In genomic region chr5:75062925-75063531, GRCh38 we compare ENCODE assay signal across 23 cellular contexts. TPM values are rescaled to one million over a fixed set of nuclear protein-coding genes. Genes with fewer than 3 reads are reported as not detected.
DNase-seq lines count a peak whose midpoint lies in the region; ATAC-seq, FAIRE-seq and TF ChIP-seq lines count a peak whose summit lies in the region.
"Had no signal": no experiment of that assay in that cellular context is flagged by ENCODE, and none has a peak within 500 bp of the region (broad histone marks: within the 10 kb centered on the region; RNA-seq: fewer than 3 reads in every experiment).

No MANE protein-coding gene starts in this region.

- no peak for FAIRE-seq in GM12891 (lab: Jason Lieb, UNC)
- FAIRE-seq: G401.6 had no signal

- POLR2A ChIA-PET in activated CD4-positive, alpha-beta T cell treated with anti-CD3 and anti-CD28 coated beads for 36 hours (lab: Charles Lee): no interaction called here

- intact Hi-C loops in activated CD4-positive, alpha-beta T cell treated with anti-CD3 and anti-CD28 coated beads for 36 hours (cut with DNase I, micrococcal nuclease): no loop called here

- H3K9me3 Mint-ChIP-seq in activated CD4-positive, alpha-beta T cell treated with anti-CD3 and anti-CD28 coated beads for 36 hours (ENCODE audit: low read depth): peaks cover 2% of the 10 kb centered on the region
- peaks cover 7% of the 10 kb centered on the region for H3K9me3 Mint-ChIP-seq in activated naive CD8-positive, alpha-beta T cell treated with anti-CD3 and anti-CD28 coated beads for 36 hours
- H3K9me3 Mint-ChIP-seq: activated T-cell treated with anti-CD3 and anti-CD28 coated beads, Interleukin-2, amount 50 U/mL, for 4 hours had no signal

- no peaks in the 10 kb centered on the region for H3K27me3 Mint-ChIP-seq in activated CD4-positive, alpha-beta T cell treated with anti-CD3 and anti-CD28 coated beads for 36 hours
- no peaks in the 10 kb centered on the region for H3K27me3 Mint-ChIP-seq in activated naive CD8-positive, alpha-beta T cell treated with anti-CD3 and anti-CD28 coated beads for 36 hours
- H3K27me3 Mint-ChIP-seq: progenitor cell of endocrine pancreas had no signal

- DNase-seq in activated CD4-positive, alpha-beta T cell treated with anti-CD3 and anti-CD28 coated beads for 36 hours: no peak
- no peak for DNase-seq in activated CD4-positive, alpha-beta T cell treated with anti-CD3 and anti-CD28 coated beads for 4 hours
- DNase-seq in GM12891 (ENCODE audit: insufficient read length, low spot score): no peak
- no peak for DNase-seq in activated naive CD8-positive, alpha-beta T cell treated with anti-CD3 and anti-CD28 coated beads for 36 hours
- no peak for DNase-seq in germinal center (ENCODE audit: low spot score)
- DNase-seq: activated CD4-positive, CD25-positive, alpha-beta regulatory T cell; activated T-cell treated with anti-CD3 and anti-CD28 coated beads, Interleukin-2, amount 50 U/mL, for 4 hours; body of pancreas; DMS153; heart left ventricle; mammary epithelial cell; NCI-H1436; NK-92 treated with Interleukin-12 subunit alpha and Interleukin-12 subunit beta, amount 100 ng/mL, for 24 hours; PC-9; Right ventricle myocardium superior; stimulated activated CD4-positive, alpha-beta T cell treated with anti-CD3 and anti-CD28 coated beads, Interleukin-15, amount 100 ng/mL, for 24 hours; T1000; upper lobe of left lung had no signal

- CTCF ChIA-PET in activated CD4-positive, alpha-beta T cell treated with anti-CD3 and anti-CD28 coated beads for 36 hours (lab: Charles Lee): no interaction called here

- no peak overlapping the region for H3K4me3 Mint-ChIP-seq in activated CD4-positive, alpha-beta T cell treated with anti-CD3 and anti-CD28 coated beads for 36 hours
- H3K4me3 Mint-ChIP-seq in activated naive CD8-positive, alpha-beta T cell treated with anti-CD3 and anti-CD28 coated beads for 36 hours: no peak overlapping the region
- H3K4me3 Mint-ChIP-seq: activated T-cell treated with anti-CD3 and anti-CD28 coated beads, Interleukin-2, amount 50 U/mL, for 4 hours had no signal

- peaks cover 62% of the 10 kb centered on the region for H3K4me1 Mint-ChIP-seq in activated CD4-positive, alpha-beta T cell treated with anti-CD3 and anti-CD28 coated beads for 36 hours
- peaks cover 55% of the 10 kb centered on the region for H3K4me1 Mint-ChIP-seq in activated naive CD8-positive, alpha-beta T cell treated with anti-CD3 and anti-CD28 coated beads for 36 hours

- H3K36me3 Mint-ChIP-seq in activated CD4-positive, alpha-beta T cell treated with anti-CD3 and anti-CD28 coated beads for 36 hours (ENCODE audit: low read depth): peaks cover 1% of the 10 kb centered on the region
- peaks cover 17% of the 10 kb centered on the region for H3K36me3 Mint-ChIP-seq in activated naive CD8-positive, alpha-beta T cell treated with anti-CD3 and anti-CD28 coated beads for 36 hours

- no peak for ATAC-seq in activated CD4-positive, alpha-beta T cell treated with anti-CD3 and anti-CD28 coated beads for 36 hours
- ATAC-seq in HG02623 (IDR thresholded peaks at IDR 0.05; ENCODE audit: unreplicated experiment) (peak; percentile 63), GM21515 (IDR thresholded peaks at IDR 0.05; ENCODE audit: unreplicated experiment) (no peak), HG03469 (IDR thresholded peaks at IDR 0.05; ENCODE audit: unreplicated experiment) (no peak)
- ATAC-seq: body of pancreas, heart left ventricle had no signal

- peak overlapping the region; percentile 49 for H3K27ac Mint-ChIP-seq in activated CD4-positive, alpha-beta T cell treated with anti-CD3 and anti-CD28 coated beads for 36 hours
- peak overlapping the region; percentile 78 for H3K27ac Mint-ChIP-seq in activated naive CD8-positive, alpha-beta T cell treated with anti-CD3 and anti-CD28 coated beads for 36 hours
- H3K27ac Mint-ChIP-seq: progenitor cell of endocrine pancreas had no signal

- no peak for TF ChIP-seq POLR2A in GM12891 (IDR thresholded peaks at IDR 0.05; ENCODE audit: low read depth, low read length)

TF ChIP-seq in GM12891, 5 proteins besides CTCF, POLR2A, EP300 and RAD21:
- TF ChIP-seq POU2F2 (IDR thresholded peaks at IDR 0.05; ENCODE audit: low read depth, low read length): no peak
- peak; percentile 52; the same call in 1 of the 2 replicates for TF ChIP-seq SPI1 (IDR thresholded peaks at IDR 0.05; ENCODE audit: low read depth, low read length)
- TF ChIP-seq TAF1 (IDR thresholded peaks at IDR 0.05; ENCODE audit: low read depth, low read length): no peak
- no peak for TF ChIP-seq POLR2AphosphoS5 (IDR thresholded peaks at IDR 0.05; ENCODE audit: low read depth, low read length)
- TF ChIP-seq PAX5 (IDR thresholded peaks at IDR 0.05; ENCODE audit: insufficient read depth, low read length, severe bottlenecking): no peak

RNA-seq across cellular contexts. Expression of gene GCNT4, which starts 10.7 kb away (rescaled TPM):
- 1 to 10 TPM; 1.9 to 2.1 TPM for total RNA-seq in activated CD4-positive, alpha-beta T cell treated with anti-CD3 and anti-CD28 coated beads for 36 hours
- polyA plus RNA-seq in GM12891 (2012; ENCODE audit: low read depth, missing spikeins): 0.10 TPM
- total RNA-seq in activated naive CD8-positive, alpha-beta T cell treated with anti-CD3 and anti-CD28 coated beads for 36 hours: 1 to 10 TPM; 1.6 to 1.7 TPM
